ENCODE assay signal across 8 cellular contexts in the genomic region with DNA sequence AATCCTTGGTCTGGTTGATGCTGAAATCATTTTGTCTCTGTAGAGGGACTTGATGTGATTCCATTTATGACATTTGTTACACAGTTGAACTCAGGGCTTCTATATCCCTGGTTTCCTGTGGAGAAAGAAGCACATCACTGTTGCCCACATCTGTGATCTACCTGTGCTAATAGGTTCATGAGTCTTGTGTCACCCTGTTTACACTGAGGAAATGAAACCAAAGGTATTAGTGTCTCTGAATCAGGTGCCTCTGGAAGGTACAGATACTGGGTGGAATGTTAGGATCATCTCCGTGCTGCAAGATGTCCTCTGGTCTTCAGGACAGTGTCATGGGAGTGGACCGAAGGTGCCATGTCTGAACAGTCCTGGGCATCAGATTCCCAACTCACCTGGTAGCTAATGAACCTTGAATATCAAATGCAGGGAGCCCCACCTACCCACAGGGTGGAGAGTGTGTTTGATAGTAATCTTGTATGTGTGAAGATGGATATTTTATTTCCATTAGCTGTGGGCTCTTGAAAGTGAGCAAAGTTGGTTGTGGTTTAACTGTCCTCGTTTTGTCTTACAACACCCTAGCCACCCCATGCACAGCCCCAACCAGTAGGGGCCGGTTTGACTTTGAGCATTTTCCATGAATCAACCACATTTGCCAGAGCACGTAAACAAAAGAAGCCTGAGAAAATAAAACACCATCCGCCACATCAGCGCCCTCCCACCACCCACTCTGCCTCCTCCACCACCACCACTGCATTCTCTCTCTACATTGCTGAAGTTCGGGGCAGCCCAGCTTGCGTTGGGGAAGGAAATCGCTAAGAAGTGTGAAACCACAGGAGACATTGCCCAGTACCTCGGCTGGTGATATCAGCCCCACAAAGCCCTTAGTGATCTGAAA. TPM values are rescaled to one million over a fixed set of nuclear protein-coding genes. Genes with fewer than 3 reads are reported as not detected.
DNase-seq lines count a peak whose midpoint lies in the region; ATAC-seq and TF ChIP-seq lines count a peak whose summit lies in the region.

No MANE protein-coding gene starts in this region.

- ATAC-seq in GM18519 (IDR thresholded peaks at IDR 0.05; ENCODE audit: low FRiP score, unreplicated experiment) = peak; percentile 44
- ATAC-seq in HG03039 (IDR thresholded peaks at IDR 0.05; ENCODE audit: unreplicated experiment) = peak; percentile 68

- peak; percentile 89 for DNase-seq in spleen
- DNase-seq in NCI-H1105 (lab: John Stamatoyannopoulos, UW) = no peak
- DNase-seq in DMS 273 treated with DMSO at 0.1 percent for 48 hours (lab: John Stamatoyannopoulos, UW) = no peak
- DNase-seq in SHP77 treated with DMSO at 0.1 percent for 48 hours (lab: John Stamatoyannopoulos, UW) = no peak

- peaks cover 0 to 46% (median 18%) of the 10 kb centered on the region in 6 donors for H3K36me3 ChIP-seq in spleen

- no peaks in the 10 kb centered on the region for H3K9me3 Mint-ChIP-seq in T-helper 1 cell treated with Interleukin-12 subunit alpha and Interleukin-12 subunit beta and Interleukin-4 antibody, amounts not matched to agents 30 μg/mL and 1 μg/mL, for 36 hours
- no peaks in the 10 kb centered on the region for H3K9me3 Mint-ChIP-seq in activated naive CD8-positive, alpha-beta T cell (ENCODE audit: low read depth)

- H3K27ac Mint-ChIP-seq in T-helper 1 cell treated with Interleukin-12 subunit alpha and Interleukin-12 subunit beta and Interleukin-4 antibody, amounts not matched to agents 30 μg/mL and 1 μg/mL, for 36 hours = peak overlapping the region; percentile 89
- H3K27ac Mint-ChIP-seq in activated naive CD8-positive, alpha-beta T cell = peak overlapping the region; percentile 84

- peak overlapping the region; percentile 65 for H3K4me3 Mint-ChIP-seq in T-helper 1 cell treated with Interleukin-12 subunit alpha and Interleukin-12 subunit beta and Interleukin-4 antibody, amounts not matched to agents 30 μg/mL and 1 μg/mL, for 36 hours
- peak overlapping the region; percentile 73 for H3K4me3 Mint-ChIP-seq in activated naive CD8-positive, alpha-beta T cell

- TF ChIP-seq POLR2A in spleen (IDR thresholded peaks at IDR 0.05) = no peak

- peak in 1 of 11 experiments; percentile 12 for TF ChIP-seq CTCF in spleen (IDR thresholded peaks at IDR 0.05 in 8 of 11, conservative IDR thresholded peaks at IDR 0.05 in 3 of 11)

- peaks cover 52% of the 10 kb centered on the region for H3K4me1 Mint-ChIP-seq in T-helper 1 cell treated with Interleukin-12 subunit alpha and Interleukin-12 subunit beta and Interleukin-4 antibody, amounts not matched to agents 30 μg/mL and 1 μg/mL, for 36 hours (ENCODE audit: low read depth)
- H3K4me1 Mint-ChIP-seq in activated naive CD8-positive, alpha-beta T cell (ENCODE audit: low read depth) = peaks cover 35% of the 10 kb centered on the region

- H3K4me1 ChIP-seq in spleen = peaks cover 0 to 93% (median 29%) of the 10 kb centered on the region in 6 donors

- no peaks in the 10 kb centered on the region for H3K9me3 ChIP-seq in spleen

- H3K27me3 Mint-ChIP-seq in T-helper 1 cell treated with Interleukin-12 subunit alpha and Interleukin-12 subunit beta and Interleukin-4 antibody, amounts not matched to agents 30 μg/mL and 1 μg/mL, for 36 hours (ENCODE audit: low read depth) = no peaks in the 10 kb centered on the region
- no peaks in the 10 kb centered on the region for H3K27me3 Mint-ChIP-seq in activated naive CD8-positive, alpha-beta T cell

- WGBS in spleen, 5 donors = 27 to 43% (median 33%) methylated on average over 11 of the region's 11 CpGs

- H3K36me3 Mint-ChIP-seq in T-helper 1 cell treated with Interleukin-12 subunit alpha and Interleukin-12 subunit beta and Interleukin-4 antibody, amounts not matched to agents 30 μg/mL and 1 μg/mL, for 36 hours (ENCODE audit: low read depth) = peaks cover 17% of the 10 kb centered on the region
- peaks cover 4% of the 10 kb centered on the region for H3K36me3 Mint-ChIP-seq in activated naive CD8-positive, alpha-beta T cell

- H3K4me3 ChIP-seq in spleen = peak overlapping the region in 1 of 8 donors; percentile 11

- peak overlapping the region in 7 of 8 donors; percentile 28 to 82 (median 70) for H3K27ac ChIP-seq in spleen

- H3K27me3 ChIP-seq in spleen (replicated peaks in 1 of 7) = no peaks in the 10 kb centered on the region

- intact Hi-C loops in spleen (cut with DNase I; ENCODE audit: low total_unique reads) = no loop called here

RNA-seq across cellular contexts. Expression of a gene that starts 54.7 kb away (rescaled TPM):
- 10 to 100 TPM; 29.8 to 50.2 (median 38.8) TPM for total RNA-seq in spleen
- polyA plus RNA-seq in spleen = 10 to 100 TPM; 19.8 to 30.6 (median 24.1) TPM
